19 cellular contexts compared by ENCODE assay signal in the genomic region with DNA sequence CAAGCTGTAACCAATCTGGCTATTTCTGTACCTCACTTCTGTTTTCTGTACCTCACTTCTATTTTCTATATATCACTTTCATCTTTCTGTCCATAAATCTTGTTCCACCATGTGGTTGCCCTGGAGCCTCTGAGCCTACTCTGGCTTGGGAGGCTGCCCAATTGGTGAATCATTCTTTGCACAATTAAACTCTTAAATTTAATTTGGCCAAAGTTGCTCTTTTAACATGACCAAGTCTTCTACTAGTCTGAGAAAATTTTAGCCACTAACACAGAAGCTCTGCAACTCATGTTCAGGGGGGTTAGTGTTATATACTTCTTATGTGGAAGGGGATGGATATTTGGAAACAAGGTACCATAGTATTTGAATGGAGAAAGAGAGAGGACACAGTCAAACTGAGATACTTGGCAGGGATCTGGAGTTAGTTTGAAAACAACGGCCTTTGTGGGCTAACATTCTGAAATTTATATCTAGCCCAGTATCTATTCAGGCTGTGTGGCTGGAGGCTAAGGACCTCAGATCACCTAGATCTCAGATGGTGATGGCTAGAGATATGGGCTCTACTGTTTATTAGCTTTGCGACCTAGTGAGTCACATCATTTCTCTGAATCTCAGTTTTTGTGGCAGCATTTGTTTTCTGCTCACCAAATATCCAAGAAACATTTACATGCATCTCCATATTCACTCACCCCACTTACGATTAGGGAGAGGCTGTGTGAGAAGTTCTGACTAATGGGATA.
A peak's percentile ranks its signal among the peaks of the same experiment; 100 is the strongest.
DNase-seq lines count a peak whose midpoint lies in the region; ATAC-seq and TF ChIP-seq lines count a peak whose summit lies in the region.
"Had no signal": no experiment of that assay in that cellular context is flagged by ENCODE, and none has a peak within 500 bp of the region (broad histone marks: within the 10 kb centered on the region; RNA-seq: fewer than 3 reads in every experiment).

No MANE protein-coding gene starts in this region.

- DNase-seq in EH (ENCODE audit: low read depth) (peak; percentile 75), M059J (ENCODE audit: low read depth) (peak; percentile 97), astrocyte of the hippocampus (ENCODE audit: low read depth, low spot score) (peak; percentile 68), foreskin keratinocyte (peak in 1 of 2 donors; percentile 58), right cardiac atrium (no peak), osteoblast (ENCODE audit: insufficient read length, low spot score, missing footprints) (no peak), foreskin melanocyte (no peak)
- DNase-seq: activated CD4-positive, CD25-positive, alpha-beta regulatory T cell; CD8-positive, alpha-beta T cell; dermis blood vessel endothelial cell; glutamatergic neuron; Kasumi-1; NCI-H1417 treated with DMSO at 0.1 percent for 48 hours; NCI-H2171; NCI-H69; SJCRH30; T-helper 2 cell had no signal

- ATAC-seq in foreskin keratinocyte (peak; percentile 35), right cardiac atrium (no peak), GM21737 (IDR thresholded peaks at IDR 0.05; ENCODE audit: unreplicated experiment) (no peak)
- ATAC-seq: CD8-positive, alpha-beta T cell had no signal

- intact Hi-C loops in right cardiac atrium (cut with DNase I): no loop called here

- TF ChIP-seq CTCF in foreskin keratinocyte (conservative IDR thresholded peaks at IDR 0.05): no peak
- TF ChIP-seq CTCF in osteoblast (IDR thresholded peaks at IDR 0.05; ENCODE audit: extremely low read depth, low read depth, low read length): no peak

- H3K79me2 ChIP-seq in osteoblast (ENCODE audit: insufficient read depth, low read length): no peaks in the 10 kb centered on the region

- H4K20me1 ChIP-seq in osteoblast (ENCODE audit: insufficient read depth, low read length): no peaks in the 10 kb centered on the region

- no peak overlapping the region for H3K4me2 ChIP-seq in osteoblast (ENCODE audit: insufficient read depth, low read length)

- H3K27ac ChIP-seq in foreskin keratinocyte (no peak overlapping the region), right cardiac atrium (ENCODE audit: low read length) (no peak overlapping the region), osteoblast (ENCODE audit: low read depth, low read length) (no peak overlapping the region)
- H3K27ac ChIP-seq: SJCRH30, vagina had no signal

- H3K36me3 ChIP-seq in osteoblast (ENCODE audit: insufficient read depth, low read length): no peaks in the 10 kb centered on the region
- H3K36me3 ChIP-seq: SJCRH30, vagina had no signal

- peaks cover 5% of the 10 kb centered on the region for H3K4me1 ChIP-seq in foreskin keratinocyte
- no peaks in the 10 kb centered on the region for H3K4me1 ChIP-seq in right cardiac atrium (ENCODE audit: control insufficient read depth, insufficient read depth, low read length)
- H3K4me1 ChIP-seq in osteoblast (ENCODE audit: insufficient read depth, low read length): peaks cover 3% of the 10 kb centered on the region
- H3K4me1 ChIP-seq: SJCRH30 had no signal

- H3K4me3 ChIP-seq in right cardiac atrium (ENCODE audit: low read length): no peak overlapping the region
- H3K4me3 ChIP-seq in osteoblast (ENCODE audit: insufficient read depth, low read length): no peak overlapping the region
- H3K4me3 ChIP-seq: SJCRH30, vagina had no signal

- H3K27me3 ChIP-seq in foreskin keratinocyte (no peaks in the 10 kb centered on the region), right cardiac atrium (ENCODE audit: control insufficient read depth, insufficient read depth) (no peaks in the 10 kb centered on the region), osteoblast (ENCODE audit: insufficient read depth, low read length) (no peaks in the 10 kb centered on the region)
- H3K27me3 ChIP-seq: SJCRH30, vagina had no signal

- no peak overlapping the region for H2AFZ ChIP-seq in osteoblast (ENCODE audit: low read length)

- H3K9me3 ChIP-seq in right cardiac atrium (ENCODE audit: control insufficient read depth, low read length) (no peaks in the 10 kb centered on the region), osteoblast (ENCODE audit: low read depth, low read length) (no peaks in the 10 kb centered on the region)
- H3K9me3 ChIP-seq: SJCRH30, vagina had no signal

- WGBS in right cardiac atrium: 87% methylated on average over 3 of the region's 3 CpGs

Comparison
In these comparisons a context has a peak if more than half of its experiments do, and no peak if none do; other contexts are left out.
1. DNase-seq: peak in EH (single experiment), M059J (single experiment) and astrocyte of the hippocampus (single experiment); none in right cardiac atrium (0 of 3), osteoblast (single experiment) and foreskin melanocyte (single experiment).